15 cellular contexts compared by ENCODE assay signal in the genomic region with DNA sequence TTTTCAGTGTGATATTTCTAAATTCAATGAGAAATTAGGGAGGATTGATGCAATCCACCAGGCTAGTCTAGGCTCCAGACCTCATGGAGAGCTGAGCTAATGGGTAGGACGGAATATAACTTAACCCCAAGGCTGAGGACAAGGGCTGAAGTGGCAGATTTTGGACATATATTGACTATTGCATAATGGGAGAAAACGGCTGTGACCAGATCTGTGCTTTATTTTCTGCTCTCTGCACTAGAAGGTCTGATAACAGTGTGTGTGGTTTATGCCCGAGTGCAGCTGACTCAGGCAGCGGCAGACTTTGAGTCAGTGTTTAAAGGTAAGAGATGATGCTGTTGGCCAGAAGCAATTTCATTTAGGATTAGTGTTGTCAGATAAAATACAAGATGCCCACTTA.
DNase-seq lines count a peak whose midpoint lies in the region; ATAC-seq and TF ChIP-seq lines count a peak whose summit lies in the region.
"Had no signal": no experiment of that assay in that cellular context is flagged by ENCODE, and none has a peak within 500 bp of the region (broad histone marks: within the 10 kb centered on the region; RNA-seq: fewer than 3 reads in every experiment).

No MANE protein-coding gene starts in this region.

- peaks cover 4 to 8% of the 10 kb centered on the region in 2 donors for H3K27me3 Mint-ChIP-seq in CD8-positive, alpha-beta memory T cell

- H3K9me3 Mint-ChIP-seq in CD8-positive, alpha-beta memory T cell, result no peaks in the 10 kb centered on the region
- H3K9me3 Mint-ChIP-seq: activated CD4-positive, alpha-beta memory T cell treated with anti-CD3 and anti-CD28 coated beads for 36 hours had no signal

- H3K4me2 ChIP-seq in DND-41 (ENCODE audit: insufficient read depth, low read length) (no peak overlapping the region), PC-3 (ENCODE audit: low read length) (peak overlapping the region; percentile 14; the same call in 1 of the 2 replicates), osteoblast (ENCODE audit: insufficient read depth, low read length) (peak overlapping the region; percentile 47)

- H3K27me3 ChIP-seq in DND-41 (ENCODE audit: insufficient read depth, low read length, poor library complexity) (no peaks in the 10 kb centered on the region), PC-3 (ENCODE audit: low read length) (no peaks in the 10 kb centered on the region), osteoblast (ENCODE audit: insufficient read depth, low read length) (no peaks in the 10 kb centered on the region), testis (no peaks in the 10 kb centered on the region)
- no peaks in the 10 kb centered on the region for H3K27me3 ChIP-seq in CD8-positive, alpha-beta memory T cell (ENCODE audit: insufficient read depth, low read length, poor library complexity, severe bottlenecking)
- H3K27me3 ChIP-seq: stomach had no signal

- TF ChIP-seq POLR2A in testis (IDR thresholded peaks at IDR 0.05), result no peak

- H3K9ac ChIP-seq in DND-41 (ENCODE audit: low read depth, low read length), result no peak overlapping the region
- no peak overlapping the region for H3K9ac ChIP-seq in PC-3 (ENCODE audit: low read length)

- CTCF ChIA-PET in PC-3 (lab: Charles Lee), result no interaction called here
- CTCF ChIA-PET in CD8-positive, alpha-beta memory T cell (lab: Charles Lee), result no interaction called here

- H3K79me2 ChIP-seq in DND-41 (ENCODE audit: insufficient read depth, low read length) (no peaks in the 10 kb centered on the region), PC-3 (ENCODE audit: low read length) (no peaks in the 10 kb centered on the region), osteoblast (ENCODE audit: insufficient read depth, low read length) (no peaks in the 10 kb centered on the region)

- H3K9me3 ChIP-seq in DND-41 (ENCODE audit: insufficient read depth, low read length, severe bottlenecking) (no peaks in the 10 kb centered on the region), PC-3 (ENCODE audit: low read length) (no peaks in the 10 kb centered on the region), osteoblast (ENCODE audit: low read depth, low read length) (no peaks in the 10 kb centered on the region), testis (no peaks in the 10 kb centered on the region)
- H3K9me3 ChIP-seq in CD8-positive, alpha-beta memory T cell (ENCODE audit: low read length), result no peaks in the 10 kb centered on the region
- H3K9me3 ChIP-seq: stomach had no signal

- H3K4me3 ChIP-seq in DND-41 (ENCODE audit: low read depth in 1 of 2, low read length in 2 of 2) (no peak overlapping the region), PC-3 (ENCODE audit: low read length) (no peak overlapping the region), epithelial cell of proximal tubule (ENCODE audit: low read depth, low read length) (no peak overlapping the region), osteoblast (ENCODE audit: insufficient read depth, low read length) (no peak overlapping the region), testis (no peak overlapping the region)
- H3K4me3 ChIP-seq in CD8-positive, alpha-beta memory T cell (ENCODE audit: low read length), result no peak overlapping the region
- H3K4me3 ChIP-seq: stomach had no signal

- intact Hi-C loops in PC-3 (cut with micrococcal nuclease) (loop anchor here (2.0 to 5.0 kb wide), 2 partner anchors 77 to 115 kb away; no protein-coding TSS in a partner anchor), testis (cut with DNase I; ENCODE audit: low total_unique reads) (no loop called here)

- peaks cover 22% of the 10 kb centered on the region for H3K4me1 ChIP-seq in DND-41 (ENCODE audit: insufficient read depth, low read length)
- peaks cover 22% of the 10 kb centered on the region for H3K4me1 ChIP-seq in PC-3 (ENCODE audit: insufficient read depth, low read length)
- H3K4me1 ChIP-seq in osteoblast (ENCODE audit: insufficient read depth, low read length), result peaks cover 12% of the 10 kb centered on the region
- no peaks in the 10 kb centered on the region for H3K4me1 ChIP-seq in CD8-positive, alpha-beta memory T cell (ENCODE audit: insufficient read depth, low read length)
- H3K4me1 ChIP-seq in testis, result peaks cover 13% of the 10 kb centered on the region

- H3K27ac ChIP-seq in DND-41 (ENCODE audit: low read length) (0 out of 2 replicates have a peak overlapping the region, but pooled peaks have one; percentile 15), PC-3 (ENCODE audit: low read length) (peak overlapping the region; percentile 49), osteoblast (ENCODE audit: low read depth, low read length) (peak overlapping the region; percentile 49), caudate nucleus (ENCODE audit: low read depth, low read length) (no peak overlapping the region), testis (no peak overlapping the region)
- no peak overlapping the region for H3K27ac ChIP-seq in CD8-positive, alpha-beta memory T cell (ENCODE audit: low read depth, low read length)
- H3K27ac ChIP-seq: stomach had no signal

- POLR2A ChIA-PET in PC-3 (lab: Charles Lee; ENCODE audit: unreplicated experiment), result no interaction called here
- POLR2A ChIA-PET in CD8-positive, alpha-beta memory T cell (lab: Charles Lee), result no interaction called here

- TF ChIP-seq CTCF in DND-41 (IDR thresholded peaks at IDR 0.05; ENCODE audit: borderline replicate concordance, extremely low read depth, low read length, poor library complexity, severe bottlenecking) (no peak), PC-3 (conservative IDR thresholded peaks at IDR 0.05; ENCODE audit: low read depth, low read length) (no peak), epithelial cell of proximal tubule (conservative IDR thresholded peaks at IDR 0.05; ENCODE audit: low read depth, low read length) (no peak), osteoblast (IDR thresholded peaks at IDR 0.05; ENCODE audit: extremely low read depth, low read depth, low read length) (no peak), testis (IDR thresholded peaks at IDR 0.05) (no peak)

- H3K36me3 Mint-ChIP-seq in CD8-positive, alpha-beta memory T cell, result no peaks in the 10 kb centered on the region
- H3K36me3 Mint-ChIP-seq: activated CD4-positive, alpha-beta memory T cell treated with anti-CD3 and anti-CD28 coated beads for 36 hours had no signal

- H3K27ac Mint-ChIP-seq in CD8-positive, alpha-beta memory T cell, result no peak overlapping the region
- H3K27ac Mint-ChIP-seq: activated CD4-positive, alpha-beta memory T cell treated with anti-CD3 and anti-CD28 coated beads for 36 hours had no signal

- no peaks in the 10 kb centered on the region for H3K4me1 Mint-ChIP-seq in CD8-positive, alpha-beta memory T cell

- H4K20me1 ChIP-seq in DND-41 (ENCODE audit: insufficient read depth, low read length), result no peaks in the 10 kb centered on the region
- H4K20me1 ChIP-seq in PC-3 (ENCODE audit: low read length), result no peaks in the 10 kb centered on the region
- no peaks in the 10 kb centered on the region for H4K20me1 ChIP-seq in osteoblast (ENCODE audit: insufficient read depth, low read length)

- BruUV-seq in PC-3 (replicated peaks; lab: Mats Ljungman, UMichigan), result no TSS peak

- DNase-seq in DND-41 (no peak), PC-3 (peak; percentile 58), epithelial cell of proximal tubule (ENCODE audit: low read depth) (peak; percentile 40), osteoblast (ENCODE audit: insufficient read length, low spot score, missing footprints) (peak; percentile 41), caudate nucleus (lab: John Stamatoyannopoulos, UW) (no peak), testis (no peak)
- no peak for DNase-seq in CD8-positive, alpha-beta memory T cell
- DNase-seq: activated CD4-positive, alpha-beta memory T cell treated with anti-CD3 and anti-CD28 coated beads for 36 hours; activated effector memory CD4-positive, alpha-beta T cell treated with Interleukin-2 at 50 U/mL for 16 hours; central memory CD4-positive, alpha-beta T cell; retina; stomach; T-helper 2 cell had no signal

- no peaks in the 10 kb centered on the region for H3F3A ChIP-seq in PC-3 (ENCODE audit: low read length, unreplicated experiment)

- H3K4me3 Mint-ChIP-seq in CD8-positive, alpha-beta memory T cell, result no peak overlapping the region
- H3K4me3 Mint-ChIP-seq: activated CD4-positive, alpha-beta memory T cell treated with anti-CD3 and anti-CD28 coated beads for 36 hours had no signal

- ATAC-seq in DND-41 (ENCODE audit: insufficient read depth, low read depth) (peak; percentile 55; the same call in 2 of the 3 replicates), PC-3 (peak; percentile 81), HG03457 (IDR thresholded peaks at IDR 0.05; ENCODE audit: unreplicated experiment) (no peak)
- ATAC-seq: esophagus mucosa had no signal

- H3K36me3 ChIP-seq in DND-41 (ENCODE audit: insufficient read depth, low read length) (no peaks in the 10 kb centered on the region), PC-3 (ENCODE audit: low read depth, low read length) (no peaks in the 10 kb centered on the region), osteoblast (ENCODE audit: insufficient read depth, low read length) (no peaks in the 10 kb centered on the region), testis (ENCODE audit: low read depth, missing control alignments) (no peaks in the 10 kb centered on the region)
- no peaks in the 10 kb centered on the region for H3K36me3 ChIP-seq in CD8-positive, alpha-beta memory T cell (ENCODE audit: insufficient read depth, low read length)
- H3K36me3 ChIP-seq: stomach had no signal

- no peaks in the 10 kb centered on the region for H3K9me2 ChIP-seq in PC-3 (replicated peaks; ENCODE audit: low read length)

- WGBS in testis, 2 donors, result 69 to 73% methylated on average over 4 of the region's 4 CpGs

- H2AFZ ChIP-seq in DND-41 (ENCODE audit: low read depth, low read length) (peak overlapping the region; percentile 43; the same call in 1 of the 2 replicates), PC-3 (ENCODE audit: low read length) (no peak overlapping the region), osteoblast (ENCODE audit: low read length) (no peak overlapping the region)

Comparison
In these comparisons a context has a peak if more than half of its experiments do, and no peak if none do; other contexts are left out.
1. DNase-seq: peak in PC-3 (single experiment), epithelial cell of proximal tubule (single experiment) and osteoblast (single experiment); none in DND-41 (single experiment), caudate nucleus (0 of 61), CD8-positive, alpha-beta memory T cell (0 of 5) and testis (single experiment).
2. H3K27ac ChIP-seq: peak in DND-41 (single experiment), PC-3 (single experiment) and osteoblast (single experiment); none in caudate nucleus (single experiment), CD8-positive, alpha-beta memory T cell (single experiment) and testis (0 of 2).